2 cellular contexts compared by ENCODE assay signal in the genomic region with DNA sequence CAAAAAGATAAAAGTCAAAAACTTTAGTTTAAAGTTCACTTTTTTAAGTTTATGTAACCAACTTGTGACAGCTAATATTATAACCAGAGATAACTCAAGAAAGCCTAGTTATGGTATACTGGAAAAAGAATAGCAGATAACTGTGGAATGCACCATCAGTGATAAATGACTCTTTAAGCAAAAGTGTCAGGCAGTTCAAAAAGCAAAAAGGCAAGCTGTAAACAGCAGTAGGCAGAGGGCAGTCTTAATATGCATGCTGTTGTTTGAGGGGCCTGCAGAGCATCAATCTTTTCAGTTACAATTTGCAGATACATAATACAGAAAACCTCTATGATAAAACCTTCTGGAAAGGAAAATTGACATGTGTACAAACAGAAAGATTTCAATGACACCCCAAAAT.
TF ChIP-seq lines count a peak whose summit lies in the region.

No MANE protein-coding gene starts in this region.

TF ChIP-seq in GM23338, 12 proteins besides CTCF, POLR2A, EP300 and RAD21:
- TF ChIP-seq, protein P1, sequence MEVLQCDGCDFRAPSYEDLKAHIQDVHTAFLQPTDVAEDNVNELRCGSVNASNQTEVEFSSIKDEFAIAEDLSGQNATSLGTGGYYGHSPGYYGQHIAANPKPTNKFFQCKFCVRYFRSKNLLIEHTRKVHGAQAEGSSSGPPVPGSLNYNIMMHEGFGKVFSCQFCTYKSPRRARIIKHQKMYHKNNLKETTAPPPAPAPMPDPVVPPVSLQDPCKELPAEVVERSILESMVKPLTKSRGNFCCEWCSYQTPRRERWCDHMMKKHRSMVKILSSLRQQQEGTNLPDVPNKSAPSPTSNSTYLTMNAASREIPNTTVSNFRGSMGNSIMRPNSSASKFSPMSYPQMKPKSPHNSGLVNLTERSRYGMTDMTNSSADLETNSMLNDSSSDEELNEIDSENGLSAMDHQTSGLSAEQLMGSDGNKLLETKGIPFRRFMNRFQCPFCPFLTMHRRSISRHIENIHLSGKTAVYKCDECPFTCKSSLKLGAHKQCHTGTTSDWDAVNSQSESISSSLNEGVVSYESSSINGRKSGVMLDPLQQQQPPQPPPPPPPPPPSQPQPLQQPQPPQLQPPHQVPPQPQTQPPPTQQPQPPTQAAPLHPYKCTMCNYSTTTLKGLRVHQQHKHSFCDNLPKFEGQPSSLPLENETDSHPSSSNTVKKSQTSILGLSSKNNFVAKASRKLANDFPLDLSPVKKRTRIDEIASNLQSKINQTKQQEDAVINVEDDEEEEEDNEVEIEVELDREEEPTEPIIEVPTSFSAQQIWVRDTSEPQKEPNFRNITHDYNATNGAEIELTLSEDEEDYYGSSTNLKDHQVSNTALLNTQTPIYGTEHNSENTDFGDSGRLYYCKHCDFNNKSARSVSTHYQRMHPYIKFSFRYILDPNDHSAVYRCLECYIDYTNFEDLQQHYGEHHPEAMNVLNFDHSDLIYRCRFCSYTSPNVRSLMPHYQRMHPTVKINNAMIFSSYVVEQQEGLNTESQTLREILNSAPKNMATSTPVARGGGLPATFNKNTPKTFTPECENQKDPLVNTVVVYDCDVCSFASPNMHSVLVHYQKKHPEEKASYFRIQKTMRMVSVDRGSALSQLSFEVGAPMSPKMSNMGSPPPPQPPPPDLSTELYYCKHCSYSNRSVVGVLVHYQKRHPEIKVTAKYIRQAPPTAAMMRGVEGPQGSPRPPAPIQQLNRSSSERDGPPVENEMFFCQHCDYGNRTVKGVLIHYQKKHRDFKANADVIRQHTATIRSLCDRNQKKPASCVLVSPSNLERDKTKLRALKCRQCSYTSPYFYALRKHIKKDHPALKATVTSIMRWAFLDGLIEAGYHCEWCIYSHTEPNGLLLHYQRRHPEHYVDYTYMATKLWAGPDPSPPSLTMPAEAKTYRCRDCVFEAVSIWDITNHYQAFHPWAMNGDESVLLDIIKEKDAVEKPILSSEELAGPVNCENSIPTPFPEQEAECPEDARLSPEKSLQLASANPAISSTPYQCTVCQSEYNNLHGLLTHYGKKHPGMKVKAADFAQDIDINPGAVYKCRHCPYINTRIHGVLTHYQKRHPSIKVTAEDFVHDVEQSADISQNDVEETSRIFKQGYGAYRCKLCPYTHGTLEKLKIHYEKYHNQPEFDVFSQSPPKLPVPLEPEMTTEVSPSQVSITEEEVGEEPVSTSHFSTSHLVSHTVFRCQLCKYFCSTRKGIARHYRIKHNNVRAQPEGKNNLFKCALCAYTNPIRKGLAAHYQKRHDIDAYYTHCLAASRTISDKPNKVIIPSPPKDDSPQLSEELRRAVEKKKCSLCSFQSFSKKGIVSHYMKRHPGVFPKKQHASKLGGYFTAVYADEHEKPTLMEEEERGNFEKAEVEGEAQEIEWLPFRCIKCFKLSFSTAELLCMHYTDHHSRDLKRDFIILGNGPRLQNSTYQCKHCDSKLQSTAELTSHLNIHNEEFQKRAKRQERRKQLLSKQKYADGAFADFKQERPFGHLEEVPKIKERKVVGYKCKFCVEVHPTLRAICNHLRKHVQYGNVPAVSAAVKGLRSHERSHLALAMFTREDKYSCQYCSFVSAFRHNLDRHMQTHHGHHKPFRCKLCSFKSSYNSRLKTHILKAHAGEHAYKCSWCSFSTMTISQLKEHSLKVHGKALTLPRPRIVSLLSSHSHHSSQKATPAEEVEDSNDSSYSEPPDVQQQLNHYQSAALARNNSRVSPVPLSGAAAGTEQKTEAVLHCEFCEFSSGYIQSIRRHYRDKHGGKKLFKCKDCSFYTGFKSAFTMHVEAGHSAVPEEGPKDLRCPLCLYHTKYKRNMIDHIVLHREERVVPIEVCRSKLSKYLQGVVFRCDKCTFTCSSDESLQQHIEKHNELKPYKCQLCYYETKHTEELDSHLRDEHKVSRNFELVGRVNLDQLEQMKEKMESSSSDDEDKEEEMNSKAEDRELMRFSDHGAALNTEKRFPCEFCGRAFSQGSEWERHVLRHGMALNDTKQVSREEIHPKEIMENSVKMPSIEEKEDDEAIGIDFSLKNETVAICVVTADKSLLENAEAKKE (CRISPR knock-in tag; IDR thresholded peaks at IDR 0.05) = no peak
- TF ChIP-seq CREB1 (CRISPR knock-in tag; IDR thresholded peaks at IDR 0.05; ENCODE audit: low read depth) = no peak
- no peak for TF ChIP-seq EZH2 (IDR thresholded peaks at IDR 0.05; ENCODE audit: low read depth, unreplicated experiment)
- TF ChIP-seq EZH2phosphoT487 (IDR thresholded peaks at IDR 0.05; ENCODE audit: unreplicated experiment) = no peak
- no peak for TF ChIP-seq POLR2AphosphoS5 (IDR thresholded peaks at IDR 0.05; ENCODE audit: low read depth)
- TF ChIP-seq STAT1 (IDR thresholded peaks at IDR 0.05; ENCODE audit: unreplicated experiment) = no peak
- no peak for TF ChIP-seq JUNB (IDR thresholded peaks at IDR 0.05; ENCODE audit: unreplicated experiment)
- no peak for TF ChIP-seq ZNF114 (CRISPR knock-in tag; IDR thresholded peaks at IDR 0.05)

TF ChIP-seq in SK-N-SH, 30 proteins besides CTCF, POLR2A, EP300 and RAD21 (continued from another document):
- peak; percentile 12; the same call in 1 of the 2 replicates for TF ChIP-seq TCF12 (IDR thresholded peaks at IDR 0.05)
- TF ChIP-seq, protein P2, sequence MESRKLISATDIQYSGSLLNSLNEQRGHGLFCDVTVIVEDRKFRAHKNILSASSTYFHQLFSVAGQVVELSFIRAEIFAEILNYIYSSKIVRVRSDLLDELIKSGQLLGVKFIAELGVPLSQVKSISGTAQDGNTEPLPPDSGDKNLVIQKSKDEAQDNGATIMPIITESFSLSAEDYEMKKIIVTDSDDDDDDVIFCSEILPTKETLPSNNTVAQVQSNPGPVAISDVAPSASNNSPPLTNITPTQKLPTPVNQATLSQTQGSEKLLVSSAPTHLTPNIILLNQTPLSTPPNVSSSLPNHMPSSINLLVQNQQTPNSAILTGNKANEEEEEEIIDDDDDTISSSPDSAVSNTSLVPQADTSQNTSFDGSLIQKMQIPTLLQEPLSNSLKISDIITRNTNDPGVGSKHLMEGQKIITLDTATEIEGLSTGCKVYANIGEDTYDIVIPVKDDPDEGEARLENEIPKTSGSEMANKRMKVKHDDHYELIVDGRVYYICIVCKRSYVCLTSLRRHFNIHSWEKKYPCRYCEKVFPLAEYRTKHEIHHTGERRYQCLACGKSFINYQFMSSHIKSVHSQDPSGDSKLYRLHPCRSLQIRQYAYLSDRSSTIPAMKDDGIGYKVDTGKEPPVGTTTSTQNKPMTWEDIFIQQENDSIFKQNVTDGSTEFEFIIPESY (IDR thresholded peaks at IDR 0.05; ENCODE audit: borderline replicate concordance, low read depth) = no peak
